In the genomic region with DNA sequence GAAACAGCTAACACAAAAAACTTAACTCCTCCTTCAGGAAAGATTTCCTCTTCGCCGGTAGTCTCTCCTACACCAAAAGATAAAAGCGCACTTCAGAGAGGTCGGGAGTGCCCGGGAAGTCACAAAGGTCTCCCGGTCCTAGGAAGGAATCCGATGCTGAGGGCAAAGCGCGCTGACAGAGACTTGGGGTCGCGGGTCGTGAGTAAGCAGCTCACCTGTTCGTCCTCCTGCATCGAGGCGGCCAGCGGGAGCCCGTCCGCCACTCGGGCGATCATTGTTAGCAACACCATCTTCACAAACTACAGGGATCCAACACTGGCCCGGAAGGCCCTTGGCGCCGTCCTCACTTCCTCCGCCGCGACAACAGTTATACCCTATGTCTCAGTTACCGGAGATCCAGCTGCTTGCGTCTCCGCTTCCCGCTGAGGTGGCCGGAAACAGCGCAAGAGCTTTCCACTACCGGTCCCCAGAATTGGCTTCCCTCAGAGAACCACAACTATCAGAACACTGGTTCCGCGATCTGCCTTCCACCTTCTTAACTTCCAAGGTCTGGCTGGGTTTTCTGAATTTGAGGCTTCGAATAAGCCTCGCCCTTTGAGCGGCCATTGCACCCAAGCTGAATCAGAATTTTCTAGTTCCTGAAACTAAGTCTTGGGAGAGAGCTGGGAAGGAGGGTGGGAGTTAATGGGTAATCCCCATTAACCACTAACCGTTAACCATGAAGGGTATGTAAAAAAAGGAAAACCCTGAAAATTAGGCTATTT, we compare ENCODE assay signal across 8 cellular contexts.
DNase-seq lines count a peak whose midpoint lies in the region; ATAC-seq and TF ChIP-seq lines count a peak whose summit lies in the region.

A gene (minus strand): TSS at position 429 of the 764 bp plus-strand sequence. CDS start 139 bp downstream, at position 290.

- no peak for TF ChIP-seq CTCF in astrocyte of the cerebellum (IDR thresholded peaks at IDR 0.05; ENCODE audit: low read depth, low read length, missing control alignments)

- ATAC-seq in GM18517 (IDR thresholded peaks at IDR 0.05; ENCODE audit: unreplicated experiment) (peak; percentile 95), HG03039 (IDR thresholded peaks at IDR 0.05; ENCODE audit: unreplicated experiment) (peak; percentile 99)

- in situ Hi-C loops in astrocyte of the cerebellum (cut with HindIII; ENCODE audit: low sequenced_read_pairs): no loop called here

- DNase-seq in NCI-H2081 (lab: John Stamatoyannopoulos, UW) (peak; percentile 84 to 92), T-helper 9 cell (peak; percentile 78), astrocyte of the cerebellum (ENCODE audit: low read depth) (peak; percentile 95), hippocampal formation (lab: John Stamatoyannopoulos, UW) (peak; percentile 77 to 93), retina (peak; percentile 94), cortex of kidney (lab: John Stamatoyannopoulos, UW) (no peak)

- H3K4me3 ChIP-seq in astrocyte of the cerebellum (ENCODE audit: low read depth, low read length): peak within 1 kb of the TSS; percentile 89
